ENCODE assay signal across 16 cellular contexts in the genomic region with DNA sequence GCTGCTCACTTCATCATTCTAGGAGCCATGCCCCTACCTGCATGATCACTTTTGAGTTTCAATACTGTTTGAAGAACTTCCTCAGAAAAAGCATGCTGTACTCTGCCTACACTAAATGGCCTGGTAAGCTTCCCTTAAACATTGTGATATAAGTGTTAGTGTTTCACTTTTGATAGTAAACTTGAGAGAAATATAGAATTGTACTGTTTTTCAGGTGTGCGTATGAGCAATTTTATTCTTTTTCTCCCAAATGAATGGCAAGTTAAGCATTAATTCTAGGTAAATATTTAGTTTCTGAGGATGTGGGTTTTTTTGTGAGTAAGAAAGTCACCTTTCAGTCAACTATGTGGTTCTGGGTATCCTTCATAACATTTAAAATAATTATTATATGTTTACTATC.
"Had no signal": no experiment of that assay in that cellular context is flagged by ENCODE, and none has a peak within 500 bp of the region (broad histone marks: within the 10 kb centered on the region; RNA-seq: fewer than 3 reads in every experiment).

No MANE protein-coding gene starts in this region.

- H3K4me3 Mint-ChIP-seq: activated B cell treated with CpG ODN at 0.5 μM for 24 hours; central memory CD8-positive, alpha-beta T cell had no signal

- ATAC-seq: body of pancreas, psoas muscle, right lobe of liver, upper lobe of right lung had no signal

- H3K4me1 Mint-ChIP-seq: activated B cell treated with CpG ODN at 0.5 μM for 24 hours had no signal

- DNase-seq: activated B cell treated with CpG ODN at 0.5 μM for 24 hours; activated naive CD4-positive, alpha-beta T cell treated with anti-CD3 and anti-CD28 coated beads, Interleukin-2, amount 50 U/mL, for 16 hours; amniotic stem cell; body of pancreas; dermis blood vessel endothelial cell; erythroblast; hypothalamus; kidney glomerular epithelial cell; mesendoderm; psoas muscle; right lobe of liver; stimulated activated CD4-positive, alpha-beta T cell treated with anti-CD3 and anti-CD28 coated beads, Interleukin-2, amount 100 ng/mL, for 24 hours; stimulated activated naive CD4-positive, alpha-beta T cell; upper lobe of right lung had no signal

- H3K27ac Mint-ChIP-seq: activated B cell treated with CpG ODN at 0.5 μM for 24 hours; activated T-helper 2 cell treated with anti-CD3 and anti-CD28 coated beads, Interferon-gamma antibody, Interleukin-2, Interleukin-4, amounts not matched to agents 10 μg/mL and 5 μg/mL and 100 μg/mL, durations not matched to agents 14 hours and 24 hours and 36 hours had no signal

- H3K9me3 Mint-ChIP-seq: activated B cell treated with CpG ODN at 0.5 μM for 24 hours; activated T-helper 2 cell treated with anti-CD3 and anti-CD28 coated beads, Interferon-gamma antibody, Interleukin-2, Interleukin-4, amounts not matched to agents 10 μg/mL and 5 μg/mL and 100 μg/mL, durations not matched to agents 14 hours and 24 hours and 36 hours; central memory CD8-positive, alpha-beta T cell had no signal

- H3K27me3 Mint-ChIP-seq: activated B cell treated with CpG ODN at 0.5 μM for 24 hours; central memory CD8-positive, alpha-beta T cell had no signal
